Comparison of ENCODE assay signal across 14 cellular contexts in the genomic region with DNA sequence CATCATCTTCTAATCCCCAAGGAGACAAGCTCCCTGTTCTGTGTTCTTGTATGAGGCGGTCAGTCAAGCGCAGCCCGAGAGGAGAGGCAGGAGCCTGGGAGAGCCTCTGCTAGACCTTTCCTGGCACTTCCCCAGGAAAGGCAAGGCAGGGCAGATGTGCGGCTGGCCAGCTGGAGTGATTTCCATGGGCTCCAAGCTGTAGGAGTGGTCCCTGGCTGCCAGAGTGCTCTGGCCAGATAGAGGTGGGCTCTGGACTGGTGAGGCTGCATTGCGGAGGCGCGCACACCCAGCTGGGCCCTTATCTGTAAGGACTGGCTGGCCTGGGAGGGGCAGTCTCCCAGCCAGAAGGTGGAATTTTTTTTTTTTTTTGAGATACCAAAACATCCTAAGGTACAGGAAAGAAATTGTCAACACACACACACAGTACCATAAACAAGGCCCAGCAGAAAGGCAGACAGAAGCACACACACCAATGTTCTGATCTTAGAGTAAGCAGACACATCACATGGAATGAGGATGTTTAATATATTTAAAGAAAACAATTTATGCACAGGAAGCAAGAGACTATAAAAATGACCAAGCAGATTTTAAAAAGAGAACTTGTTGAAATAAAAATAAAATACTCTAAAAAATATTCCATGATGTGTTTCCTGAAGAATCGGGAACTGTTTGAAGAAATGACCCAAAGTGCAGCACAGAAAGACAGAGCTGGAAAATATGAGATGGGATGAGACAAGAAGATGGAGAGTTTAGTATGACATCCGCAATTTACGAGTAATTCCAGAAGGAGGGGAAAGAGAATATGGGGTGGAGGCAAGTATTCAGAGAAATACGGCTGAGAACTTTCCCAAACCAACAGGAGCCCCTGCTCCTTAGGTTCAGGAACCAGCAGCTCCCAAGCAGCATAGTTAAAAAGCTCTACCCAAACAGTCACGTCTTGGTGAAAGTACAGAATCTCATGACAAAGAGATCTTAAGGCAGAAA. TPM values are rescaled to one million over a fixed set of nuclear protein-coding genes. Genes with fewer than 3 reads are reported as not detected.
DNase-seq lines count a peak whose midpoint lies in the region; ATAC-seq, FAIRE-seq and TF ChIP-seq lines count a peak whose summit lies in the region.
"Had no signal": no experiment of that assay in that cellular context is flagged by ENCODE, and none has a peak within 500 bp of the region (broad histone marks: within the 10 kb centered on the region; RNA-seq: fewer than 3 reads in every experiment).

No MANE protein-coding gene starts in this region.

- H3K14ac ChIP-seq in H1 (ENCODE audit: insufficient read length), result no peak overlapping the region

- no peak for TF ChIP-seq EP300 in H1 (IDR thresholded peaks at IDR 0.05; ENCODE audit: borderline replicate concordance in 1 of 2, low read depth in 2 of 2, low read length in 2 of 2)

- no peak overlapping the region for H3K23ac ChIP-seq in H1 (ENCODE audit: insufficient read length)

- peaks cover 0 to 4% of the 10 kb centered on the region in 2 experiments for H4K20me1 ChIP-seq in H1 (replicated peaks in 1 of 2; ENCODE audit: control insufficient read depth in 1 of 2, insufficient read depth in 2 of 2, low read length in 2 of 2)

- peak overlapping the region; percentile 51; the same call in 1 of the 2 replicates for H4K8ac ChIP-seq in H1 (ENCODE audit: extremely low read depth, insufficient read depth, low read length)

- no peak overlapping the region for H3K27ac Mint-ChIP-seq in Calu3 (ENCODE audit: unreplicated experiment)
- H3K27ac Mint-ChIP-seq in stimulated activated memory B cell treated with anti-CD40 and anti-IgM and Interleukin-4, amounts not matched to agents 10 μg/mL and 1 μg/mL and 100 μg/mL, for 72 hours, result no peak overlapping the region
- H3K27ac Mint-ChIP-seq: activated T-cell treated with anti-CD3 and anti-CD28 coated beads, Interleukin-2, amount 50 U/mL, for 72 hours; B cell; WTC11 had no signal

- TF ChIP-seq RAD21 in H1 (IDR thresholded peaks at IDR 0.05 in 1 of 2, conservative IDR thresholded peaks at IDR 0.05 in 1 of 2; ENCODE audit: low read depth in 2 of 2, low read length in 2 of 2), result no peak

- H3K9me3 ChIP-seq in AG04450 (ENCODE audit: control insufficient read depth, insufficient read depth, low read length) (peaks cover 11% of the 10 kb centered on the region), H1 (ENCODE audit: insufficient read depth in 2 of 2, low read depth in 1 of 2, low read length in 1 of 2) (no peaks in the 10 kb centered on the region)

- peaks cover 10% of the 10 kb centered on the region for H3K79me1 ChIP-seq in H1 (ENCODE audit: low read depth, low read length)

- no TSS peak for BruUV-seq in Calu3 (replicated peaks; lab: Mats Ljungman, UMichigan)

- no peak overlapping the region for H2BK20ac ChIP-seq in H1 (ENCODE audit: low read length)

- H4K91ac ChIP-seq in H1 (replicated peaks; ENCODE audit: insufficient read length, low read length), result no peak overlapping the region

- CTCF ChIA-PET in AG04450 (lab: Charles Lee), result interaction anchor here (0.8 to 4.5 kb wide), 4 partner anchors 13 to 279 kb away, joined by 3 to 25 read pairs (median 4); a partner anchor contains a TSS
- CTCF ChIA-PET in H1 (lab: Charles Lee; ENCODE audit: partially characterized antibody), result interaction anchor here (0.6 to 3.2 kb wide), 10 partner anchors 10 to 177 kb away, joined by 3 to 14 read pairs (median 4); no protein-coding TSS in a partner anchor
- CTCF ChIA-PET in Calu3 (lab: Charles Lee), result no interaction called here

- H3K9me3 Mint-ChIP-seq in Calu3 (ENCODE audit: low read depth, unreplicated experiment), result no peaks in the 10 kb centered on the region
- no peaks in the 10 kb centered on the region for H3K9me3 Mint-ChIP-seq in stimulated activated memory B cell treated with anti-CD40 and anti-IgM and Interleukin-4, amounts not matched to agents 10 μg/mL and 1 μg/mL and 100 μg/mL, for 72 hours
- H3K9me3 Mint-ChIP-seq: activated T-cell treated with anti-CD3 and anti-CD28 coated beads, Interleukin-2, amount 50 U/mL, for 72 hours; WTC11 had no signal

- H2BK12ac ChIP-seq in H1 (ENCODE audit: low read depth, low read length), result no peak overlapping the region

- FAIRE-seq in H1 (lab: Jason Lieb, UNC), result no peak

- TF ChIP-seq CTCF in AG04450 (IDR thresholded peaks at IDR 0.05; ENCODE audit: low read depth, low read length), result no peak
- no peak for TF ChIP-seq CTCF in H1 (IDR thresholded peaks at IDR 0.05; ENCODE audit: control extremely low read depth in 1 of 3, insufficient read depth in 1 of 3, low read depth in 1 of 3, low read length in 3 of 3)
- TF ChIP-seq CTCF in Calu3 (IDR thresholded peaks at IDR 0.05; ENCODE audit: unreplicated experiment), result no peak

- H3K27me3 ChIP-seq in AG04450 (ENCODE audit: control insufficient read depth, insufficient read depth, low read length) (no peaks in the 10 kb centered on the region), H1 (replicated peaks in 1 of 4; ENCODE audit: control insufficient read depth in 3 of 4, extremely low read depth in 1 of 4, insufficient read depth in 3 of 4, low read length in 3 of 4) (no peaks in the 10 kb centered on the region; a peak in 1 of 7 replicates)

- no peak overlapping the region for H2AFZ ChIP-seq in H1 (ENCODE audit: low read length)

- H2AK5ac ChIP-seq in H1 (ENCODE audit: low read depth, low read length), result no peak overlapping the region

- H3K79me2 ChIP-seq in H1 (ENCODE audit: control insufficient read depth in 1 of 2, insufficient read depth in 2 of 2, low read length in 2 of 2), result no peaks in the 10 kb centered on the region

- peaks cover 0 to 3% (median under 1%) of the 10 kb centered on the region in 4 experiments; a peak in 3 of 7 replicates for H3K4me1 ChIP-seq in H1 (replicated peaks in 1 of 4; ENCODE audit: control insufficient read depth in 3 of 4, insufficient read depth in 4 of 4, low read length in 3 of 4)

- no peaks in the 10 kb centered on the region for H3K27me3 Mint-ChIP-seq in Calu3 (ENCODE audit: unreplicated experiment)
- H3K27me3 Mint-ChIP-seq in stimulated activated memory B cell treated with anti-CD40 and anti-IgM and Interleukin-4, amounts not matched to agents 10 μg/mL and 1 μg/mL and 100 μg/mL, for 72 hours, result no peaks in the 10 kb centered on the region
- H3K27me3 Mint-ChIP-seq: B cell had no signal

- intact Hi-C loops in posterior vena cava (cut with DNase I), result no loop called here
- intact Hi-C loops in Calu3 (cut with micrococcal nuclease; ENCODE audit: unreplicated experiment), result no loop called here

- H2BK5ac ChIP-seq in H1 (ENCODE audit: low read depth, low read length), result no peak overlapping the region

- no peaks in the 10 kb centered on the region for H3K23me2 ChIP-seq in H1 (ENCODE audit: low read depth, low read length)

- no peak overlapping the region for H3K4ac ChIP-seq in H1 (replicated peaks; ENCODE audit: insufficient read length, low read depth, low read length)

- H2BK120ac ChIP-seq in H1 (replicated peaks; ENCODE audit: low read depth, low read length), result no peak overlapping the region

- no peak for TF ChIP-seq POLR2A in H1 (IDR thresholded peaks at IDR 0.05; ENCODE audit: control extremely low read depth in 1 of 2, low read depth in 2 of 2, low read length in 2 of 2)

- DNase-seq in AG04450 (ENCODE audit: low read depth, low spot score) (no peak), EH (ENCODE audit: low read depth) (peak; percentile 12), H1 (ENCODE audit: low read depth in 1 of 2, low spot score in 2 of 2) (no peak), posterior vena cava (ENCODE audit: low spot score) (peak; percentile 66), Calu3 (no peak), middle frontal gyrus (ENCODE audit: extremely low spot score, low spot score) (no peak)
- DNase-seq: activated T-cell treated with anti-CD3 and anti-CD28 coated beads, Interleukin-2, amount 50 U/mL, for 72 hours; GF-D8; GOT3; NCI-H1930 had no signal

- POLR2A ChIA-PET in AG04450 (lab: Yijun Ruan, JAX) (interaction anchor here (0.5 to 1.6 kb wide), 6 partner anchors 12 to 309 kb away, joined by 3 to 6 read pairs (median 4); a partner anchor contains a TSS), H1 (lab: Charles Lee; ENCODE audit: partially characterized antibody) (interaction anchor here (0.7 to 3.2 kb wide), 3 partner anchors 13 to 186 kb away, joined by 3 to 14 read pairs (median 3); a partner anchor contains a TSS)

- H3K36me3 Mint-ChIP-seq in Calu3 (ENCODE audit: insufficient read depth, unreplicated experiment), result peaks cover 8% of the 10 kb centered on the region
- peaks cover 7% of the 10 kb centered on the region for H3K36me3 Mint-ChIP-seq in stimulated activated memory B cell treated with anti-CD40 and anti-IgM and Interleukin-4, amounts not matched to agents 10 μg/mL and 1 μg/mL and 100 μg/mL, for 72 hours
- H3K36me3 Mint-ChIP-seq: WTC11 had no signal

- no peak overlapping the region for H4K5ac ChIP-seq in H1 (ENCODE audit: insufficient read length, low read depth, low read length)

- no peak for ATAC-seq in GM21529 (IDR thresholded peaks at IDR 0.05; ENCODE audit: unreplicated experiment)
- no peak for ATAC-seq in stimulated activated memory B cell treated with anti-CD40 and anti-IgM and Interleukin-4, amounts not matched to agents 10 μg/mL and 1 μg/mL and 100 μg/mL, for 72 hours
- ATAC-seq: activated T-cell treated with anti-CD3 and anti-CD28 coated beads, Interleukin-2, amount 50 U/mL, for 72 hours had no signal

- H3K4me1 Mint-ChIP-seq in Calu3 (ENCODE audit: low read depth, unreplicated experiment), result no peaks in the 10 kb centered on the region
- no peaks in the 10 kb centered on the region for H3K4me1 Mint-ChIP-seq in stimulated activated memory B cell treated with anti-CD40 and anti-IgM and Interleukin-4, amounts not matched to agents 10 μg/mL and 1 μg/mL and 100 μg/mL, for 72 hours
- H3K4me1 Mint-ChIP-seq: WTC11 had no signal

- H3K27ac ChIP-seq in AG04450 (ENCODE audit: low read depth, low read length) (peak overlapping the region; percentile 90), H1 (ENCODE audit: low read depth, low read length) (no peak overlapping the region)

- no peak overlapping the region for H3K9ac ChIP-seq in H1 (replicated peaks in 1 of 4; ENCODE audit: extremely low read depth in 1 of 4, low read depth in 3 of 4, low read length in 3 of 4)

- H3K4me2 ChIP-seq in H1 (ENCODE audit: insufficient read depth in 1 of 2, low read depth in 2 of 2, low read length in 2 of 2), result no peak overlapping the region

- no peak overlapping the region for H3K4me3 Mint-ChIP-seq in Calu3 (ENCODE audit: low read depth, unreplicated experiment)
- H3K4me3 Mint-ChIP-seq in stimulated activated memory B cell treated with anti-CD40 and anti-IgM and Interleukin-4, amounts not matched to agents 10 μg/mL and 1 μg/mL and 100 μg/mL, for 72 hours, result no peak overlapping the region
- H3K4me3 Mint-ChIP-seq: activated T-cell treated with anti-CD3 and anti-CD28 coated beads, Interleukin-2, amount 50 U/mL, for 72 hours; B cell; WTC11 had no signal

- WGBS in H1 (ENCODE audit: extremely low coverage in 1 of 2, insufficient coverage in 1 of 2, insufficient read length in 1 of 2, insufficient replicate concordance in 2 of 2, low coverage in 1 of 2, low lambda C conversion rate in 2 of 2, missing lambda C conversion rate in 1 of 2), 2 experiments, result 89% methylated on average over 12 of the region's 12 CpGs; no CpG with 5 or more reads in 1 of the 2 experiments

- no peak overlapping the region for H3K56ac ChIP-seq in H1 (replicated peaks; ENCODE audit: insufficient read length, low read depth, low read length)

- H3K36me3 ChIP-seq in H1 (ENCODE audit: control insufficient read depth in 2 of 4, insufficient read depth in 4 of 4, low read length in 3 of 4), result no peaks in the 10 kb centered on the region; a peak in 1 of 8 replicates

- H2BK15ac ChIP-seq in H1 (ENCODE audit: low read length), result no peak overlapping the region

- H3K18ac ChIP-seq in H1 (ENCODE audit: extremely low read depth, low read length), result no peak overlapping the region

- H3K4me3 ChIP-seq in AG04450 (ENCODE audit: low read depth, low read length), result no peak overlapping the region
- no peak overlapping the region for H3K4me3 ChIP-seq in H1 (ENCODE audit: extremely low read depth in 1 of 4, insufficient read depth in 2 of 4, low read depth in 3 of 4, low read length in 4 of 4)

RNA-seq across cellular contexts. Expression of a gene that starts 13.4 kb away (rescaled TPM):
- polyA plus RNA-seq in AG04450 (2011; rRNA removed) (1.4 and 1.7 TPM in 2 replicates), H1 (2011; rRNA removed) (2.6 and 5.3 TPM in 2 replicates)
- polyA minus RNA-seq in AG04450 (2011; rRNA and poly(A)+ RNA removed), result 2.0 and 2.1 TPM in 2 replicates
- 5.9 and 7.8 TPM in 2 replicates for total RNA-seq in H1 (2021; fragmentation: NEBNext Ultra II Directional; extraction: Animal tissue kit (Norgen Biotek cat#: 25700))
- polyA plus RNA-seq in H1 (2011; cell fraction: cytosol; rRNA removed), result 4.6 TPM
- 7.1 TPM for polyA plus RNA-seq in H1 (2011; cell fraction: nucleus; rRNA removed)
- 2.9 to 3.9 TPM (median 3.6 TPM) in 4 replicates for polyA plus RNA-seq in H1 (2012, experiment 1 of 2)
- polyA plus RNA-seq in H1 (2012, experiment 2 of 2), result 1.6 TPM
- 2.3 TPM for polyA plus RNA-seq in H1 (2013, experiment 1 of 2)
- 2.3 TPM for polyA plus RNA-seq in H1 (2013, experiment 2 of 2)
- polyA minus RNA-seq in H1 (2011; rRNA and poly(A)+ RNA removed), result 3.2 and 3.3 TPM in 2 replicates
- polyA minus RNA-seq in H1 (2011; cell fraction: cytosol; rRNA and poly(A)+ RNA removed), result 2.8 TPM
- polyA minus RNA-seq in H1 (2011; cell fraction: nucleus; rRNA and poly(A)+ RNA removed), result 8.4 TPM
- total RNA-seq in posterior vena cava (1 to 10 TPM; 7.4 to 7.8 TPM), Calu3 (2022) (9.2 and 9.5 TPM in 2 replicates)

RNA-seq across cellular contexts. Expression of a gene that starts 28.8 kb away (rescaled TPM):
- polyA plus RNA-seq in AG04450 (2011; rRNA removed) (3.9 and 5.9 TPM in 2 replicates), H1 (2011; rRNA removed) (7.5 and 10.1 TPM in 2 replicates)
- 9.1 and 12.7 TPM in 2 replicates for polyA minus RNA-seq in AG04450 (2011; rRNA and poly(A)+ RNA removed)
- 21.0 and 28.4 TPM in 2 replicates for total RNA-seq in H1 (2021; fragmentation: NEBNext Ultra II Directional; extraction: Animal tissue kit (Norgen Biotek cat#: 25700))
- 9.8 TPM for polyA plus RNA-seq in H1 (2011; cell fraction: cytosol; rRNA removed)
- 70.1 TPM for polyA plus RNA-seq in H1 (2011; cell fraction: nucleus; rRNA removed)
- polyA plus RNA-seq in H1 (2012, experiment 1 of 2), result 11.7 to 20.8 TPM (median 19.4 TPM) in 4 replicates
- polyA plus RNA-seq in H1 (2012, experiment 2 of 2), result 6.5 TPM
- 6.5 TPM for polyA plus RNA-seq in H1 (2013, experiment 1 of 2)
- polyA plus RNA-seq in H1 (2013, experiment 2 of 2), result 4.8 TPM
- 13.8 and 16.4 TPM in 2 replicates for polyA minus RNA-seq in H1 (2011; rRNA and poly(A)+ RNA removed)
- polyA minus RNA-seq in H1 (2011; cell fraction: cytosol; rRNA and poly(A)+ RNA removed), result 18.6 TPM
- polyA minus RNA-seq in H1 (2011; cell fraction: nucleus; rRNA and poly(A)+ RNA removed), result 55.0 TPM
- total RNA-seq in posterior vena cava (1 to 10 TPM; 3.5 to 6.3 TPM), Calu3 (2022) (18.5 and 19.5 TPM in 2 replicates)

RNA-seq across cellular contexts. Expression of a gene that starts 29.3 kb away (rescaled TPM):
- polyA plus RNA-seq in AG04450 (2011; rRNA removed) (1.2 and 1.8 TPM in 2 replicates), H1 (2011; rRNA removed) (0.17 and 0.28 TPM in 2 replicates)
- polyA minus RNA-seq in AG04450 (2011; rRNA and poly(A)+ RNA removed), result 0.69 and 0.91 TPM in 2 replicates
- total RNA-seq in H1 (2021; fragmentation: NEBNext Ultra II Directional; extraction: Animal tissue kit (Norgen Biotek cat#: 25700)), result 0.54 and 0.55 TPM in 2 replicates
- polyA plus RNA-seq in H1 (2011; cell fraction: cytosol; rRNA removed), result 0.27 TPM
- polyA plus RNA-seq in H1 (2011; cell fraction: nucleus; rRNA removed), result 0.54 TPM
- 0.25 to 0.57 TPM (median 0.40 TPM) in 4 replicates for polyA plus RNA-seq in H1 (2012, experiment 1 of 2)
- 0.10 TPM for polyA plus RNA-seq in H1 (2012, experiment 2 of 2)
- polyA plus RNA-seq in H1 (2013, experiment 1 of 2), result 0.36 TPM
- polyA plus RNA-seq in H1 (2013, experiment 2 of 2), result 0.40 TPM
- 0.16 and 0.22 TPM in 2 replicates for polyA minus RNA-seq in H1 (2011; rRNA and poly(A)+ RNA removed)
- polyA minus RNA-seq in H1 (2011; cell fraction: cytosol; rRNA and poly(A)+ RNA removed), result not detected
- polyA minus RNA-seq in H1 (2011; cell fraction: nucleus; rRNA and poly(A)+ RNA removed), result 0.60 TPM
- total RNA-seq in posterior vena cava (1 to 10 TPM; 6.9 to 8.2 TPM), Calu3 (2022) (1.2 and 1.3 TPM in 2 replicates)

RNA-seq across cellular contexts. Expression of a gene that starts 39.0 kb away (rescaled TPM):
- 177 and 230 TPM in 2 replicates for polyA plus RNA-seq in AG04450 (2011; rRNA removed)
- 59.6 and 84.3 TPM in 2 replicates for polyA minus RNA-seq in AG04450 (2011; rRNA and poly(A)+ RNA removed)
- 68.5 TPM in 2 replicates for total RNA-seq in H1 (2021; fragmentation: NEBNext Ultra II Directional; extraction: Animal tissue kit (Norgen Biotek cat#: 25700))
- polyA plus RNA-seq in H1 (2011; rRNA removed), result 182 and 183 TPM in 2 replicates
- polyA plus RNA-seq in H1 (2011; cell fraction: cytosol; rRNA removed), result 167 TPM
- polyA plus RNA-seq in H1 (2011; cell fraction: nucleus; rRNA removed), result 249 TPM
- polyA plus RNA-seq in H1 (2012, experiment 1 of 2), result 36.2 to 105 TPM (median 94.7 TPM) in 4 replicates
- polyA plus RNA-seq in H1 (2012, experiment 2 of 2), result 106 TPM
- 97.5 TPM for polyA plus RNA-seq in H1 (2013, experiment 1 of 2)
- polyA plus RNA-seq in H1 (2013, experiment 2 of 2), result 90.9 TPM
- 25.4 and 32.8 TPM in 2 replicates for polyA minus RNA-seq in H1 (2011; rRNA and poly(A)+ RNA removed)
- polyA minus RNA-seq in H1 (2011; cell fraction: cytosol; rRNA and poly(A)+ RNA removed), result 33.8 TPM
- 70.3 TPM for polyA minus RNA-seq in H1 (2011; cell fraction: nucleus; rRNA and poly(A)+ RNA removed)
- 100 to 1,000 TPM; 220 to 234 TPM for total RNA-seq in posterior vena cava
- total RNA-seq in Calu3 (2022), result 238 and 262 TPM in 2 replicates

Comparison
In these comparisons a context has a peak if more than half of its experiments do, and no peak if none do; other contexts are left out.
1. DNase-seq: peak in EH (single experiment) and posterior vena cava (single experiment); none in AG04450 (single experiment), H1 (0 of 2), Calu3 (single experiment) and middle frontal gyrus (single experiment).